ENCODE assay signal across 36 cellular contexts in the genomic region with DNA sequence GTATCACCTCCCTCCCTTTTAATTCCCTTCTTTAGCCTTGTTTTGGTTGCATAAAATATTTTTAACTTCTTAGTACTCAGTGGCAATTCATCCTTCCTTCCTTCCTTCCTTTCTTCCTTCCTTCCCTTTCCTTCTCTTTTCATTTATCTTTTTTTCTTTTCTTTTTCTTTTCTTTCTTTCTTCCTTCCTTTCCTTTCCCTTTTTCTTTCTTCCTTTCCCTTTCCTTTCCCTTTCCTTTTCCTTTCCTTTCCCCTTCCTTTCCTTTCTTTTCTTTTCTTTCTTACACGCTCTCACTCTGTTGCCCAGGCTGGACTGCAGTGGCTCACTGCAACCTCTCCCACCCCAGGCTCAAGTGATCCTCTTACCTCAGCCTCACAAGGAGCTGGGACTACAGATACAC.
"Had no signal": no experiment of that assay in that cellular context is flagged by ENCODE, and none has a peak within 500 bp of the region (broad histone marks: within the 10 kb centered on the region; RNA-seq: fewer than 3 reads in every experiment).

No MANE protein-coding gene starts in this region.

- H3K9me3 ChIP-seq: ascending aorta had no signal

- H3K27me3 Mint-ChIP-seq: activated naive CD4-positive, alpha-beta T cell treated with anti-CD3 and anti-CD28 coated beads, Interleukin-2, amount 50 U/mL, for 24 hours; brain had no signal

- H3K4me1 ChIP-seq: ascending aorta had no signal

- H3K27me3 ChIP-seq: ascending aorta, cardiac muscle cell had no signal

- H3K36me3 Mint-ChIP-seq: activated CD8-positive, alpha-beta memory T cell treated with anti-CD3 and anti-CD28 coated beads, Interleukin-2, amount 10 ng/mL, durations not matched to agents 7 days and 5 days; activated naive CD4-positive, alpha-beta T cell treated with anti-CD3 and anti-CD28 coated beads, Interleukin-2, amount 10 ng/mL, durations not matched to agents 7 days and 5 days; activated naive CD4-positive, alpha-beta T cell treated with anti-CD3 and anti-CD28 coated beads, Interleukin-2, amount 50 U/mL, for 24 hours; activated naive CD8-positive, alpha-beta T cell; activated naive CD8-positive, alpha-beta T cell treated with anti-CD3 and anti-CD28 coated beads, Interleukin-2, amount 10 ng/mL, durations not matched to agents 7 days and 5 days; WTC11 had no signal

- H3K27ac Mint-ChIP-seq: activated CD4-positive, alpha-beta memory T cell treated with anti-CD3 and anti-CD28 coated beads, Interleukin-2, amount 10 ng/mL, durations not matched to agents 7 days and 5 days; activated CD4-positive, alpha-beta T cell treated with anti-CD3 and anti-CD28 coated beads for 36 hours; activated CD4-positive, alpha-beta T cell treated with anti-CD3 and anti-CD28 coated beads, Interleukin-2, amount 10 ng/mL, durations not matched to agents 7 days and 5 days; activated CD8-positive, alpha-beta memory T cell treated with anti-CD3 and anti-CD28 coated beads, Interleukin-2, amount 10 ng/mL, durations not matched to agents 7 days and 5 days; activated naive CD4-positive, alpha-beta T cell treated with anti-CD3 and anti-CD28 coated beads, Interleukin-2, amount 10 ng/mL, durations not matched to agents 7 days and 5 days; activated naive CD4-positive, alpha-beta T cell treated with anti-CD3 and anti-CD28 coated beads, Interleukin-2, amount 50 U/mL, for 24 hours; activated naive CD8-positive, alpha-beta T cell; activated naive CD8-positive, alpha-beta T cell treated with anti-CD3 and anti-CD28 coated beads, Interleukin-2, amount 10 ng/mL, durations not matched to agents 7 days and 5 days; activated naive CD8-positive, alpha-beta T cell treated with anti-CD3 and anti-CD28 coated beads, Interleukin-2, amount 50 U/mL, for 24 hours; activated T-cell treated with anti-CD3 and anti-CD28 coated beads, Interleukin-2, amount 50 U/mL, for 24 hours; activated T-helper 2 cell treated with anti-CD3 and anti-CD28 coated beads, Interferon-gamma antibody, Interleukin-2, Interleukin-4, amounts not matched to agents 10 μg/mL and 5 μg/mL and 100 μg/mL, durations not matched to agents 14 hours and 24 hours and 36 hours; brain; T-helper 1 cell treated with Interleukin-12 subunit alpha and Interleukin-12 subunit beta and Interleukin-4 antibody, amounts not matched to agents 30 μg/mL and 1 μg/mL, for 36 hours; T-helper 2 cell treated with Interferon-gamma antibody and Interleukin-4, amounts not matched to agents 5 μg/mL and 100 μg/mL, for 36 hours; WTC11 had no signal

- DNase-seq: activated CD4-positive, alpha-beta memory T cell treated with anti-CD3 and anti-CD28 coated beads, Interleukin-2, amount 10 ng/mL, durations not matched to agents 7 days and 5 days; activated CD4-positive, alpha-beta T cell treated with anti-CD3 and anti-CD28 coated beads for 1 hour; activated CD4-positive, alpha-beta T cell treated with anti-CD3 and anti-CD28 coated beads for 36 hours; activated CD4-positive, alpha-beta T cell treated with anti-CD3 and anti-CD28 coated beads for 48 hours; activated CD4-positive, alpha-beta T cell treated with anti-CD3 and anti-CD28 coated beads, Interleukin-2, amount 10 ng/mL, durations not matched to agents 7 days and 5 days; activated CD4-positive, alpha-beta T cell treated with anti-CD3 and anti-CD28 coated beads, Interleukin-2, amount 50 U/mL, for 48 hours; activated CD4-positive, CD25-positive, alpha-beta regulatory T cell; activated CD8-positive, alpha-beta memory T cell treated with anti-CD3 and anti-CD28 coated beads for 24 hours; activated CD8-positive, alpha-beta memory T cell treated with anti-CD3 and anti-CD28 coated beads, Interleukin-2, amount 10 ng/mL, durations not matched to agents 7 days and 5 days; activated CD8-positive, alpha-beta memory T cell treated with anti-CD3 and anti-CD28 coated beads, Interleukin-2, amount 50 U/mL, for 48 hours; activated effector memory CD4-positive, alpha-beta T cell treated with Interleukin-2 at 50 U/mL for 16 hours; activated gamma-delta T cell; activated naive CD4-positive, alpha-beta T cell treated with anti-CD3 and anti-CD28 coated beads, Interleukin-2, amount 10 ng/mL, durations not matched to agents 7 days and 5 days; activated naive CD4-positive, alpha-beta T cell treated with Interleukin-2 at 50 U/mL for 16 hours; activated naive CD8-positive, alpha-beta T cell treated with anti-CD3 and anti-CD28 coated beads, Interleukin-2, amount 10 ng/mL, durations not matched to agents 7 days and 5 days; activated naive CD8-positive, alpha-beta T cell treated with anti-CD3 and anti-CD28 coated beads, Interleukin-2, amount 50 U/mL, for 24 hours; activated T-cell treated with anti-CD3 and anti-CD28 coated beads, Interleukin-2, amount 50 U/mL, for 24 hours; activated T-cell treated with anti-CD3 and anti-CD28 coated beads, Interleukin-2, amount 50 U/mL, for 48 hours; amygdala; anterior cingulate cortex; caudate nucleus; cerebellar nuclear complex; T-helper 1 cell; T-helper 2 cell; T-helper 9 cell; WERI-Rb-1 had no signal

- H3K4me3 ChIP-seq: ascending aorta, cardiac muscle cell had no signal

- H3K9me3 Mint-ChIP-seq: activated CD4-positive, alpha-beta memory T cell treated with anti-CD3 and anti-CD28 coated beads, Interleukin-2, amount 10 ng/mL, durations not matched to agents 7 days and 5 days; activated CD4-positive, alpha-beta T cell treated with anti-CD3 and anti-CD28 coated beads, Interleukin-2, amount 10 ng/mL, durations not matched to agents 7 days and 5 days; activated naive CD4-positive, alpha-beta T cell treated with anti-CD3 and anti-CD28 coated beads, Interleukin-2, amount 10 ng/mL, durations not matched to agents 7 days and 5 days; activated naive CD4-positive, alpha-beta T cell treated with anti-CD3 and anti-CD28 coated beads, Interleukin-2, amount 50 U/mL, for 24 hours; activated naive CD8-positive, alpha-beta T cell treated with anti-CD3 and anti-CD28 coated beads, Interleukin-2, amount 10 ng/mL, durations not matched to agents 7 days and 5 days; activated naive CD8-positive, alpha-beta T cell treated with anti-CD3 and anti-CD28 coated beads, Interleukin-2, amount 50 U/mL, for 24 hours; activated T-cell treated with anti-CD3 and anti-CD28 coated beads, Interleukin-2, amount 50 U/mL, for 24 hours; activated T-helper 2 cell treated with anti-CD3 and anti-CD28 coated beads, Interferon-gamma antibody, Interleukin-2, Interleukin-4, amounts not matched to agents 10 μg/mL and 5 μg/mL and 100 μg/mL, durations not matched to agents 14 hours and 24 hours and 36 hours; brain; central memory CD8-positive, alpha-beta T cell; T-helper 1 cell treated with Interleukin-12 subunit alpha and Interleukin-12 subunit beta and Interleukin-4 antibody, amounts not matched to agents 30 μg/mL and 1 μg/mL, for 36 hours; T-helper 2 cell treated with Interferon-gamma antibody and Interleukin-4, amounts not matched to agents 5 μg/mL and 100 μg/mL, for 36 hours; WTC11 had no signal

- H3K4me1 Mint-ChIP-seq: activated CD4-positive, alpha-beta memory T cell treated with anti-CD3 and anti-CD28 coated beads, Interleukin-2, amount 10 ng/mL, durations not matched to agents 7 days and 5 days; activated CD4-positive, alpha-beta T cell treated with anti-CD3 and anti-CD28 coated beads for 36 hours; activated CD4-positive, alpha-beta T cell treated with anti-CD3 and anti-CD28 coated beads, Interleukin-2, amount 10 ng/mL, durations not matched to agents 7 days and 5 days; activated CD8-positive, alpha-beta memory T cell treated with anti-CD3 and anti-CD28 coated beads, Interleukin-2, amount 10 ng/mL, durations not matched to agents 7 days and 5 days; activated naive CD4-positive, alpha-beta T cell treated with anti-CD3 and anti-CD28 coated beads, Interleukin-2, amount 10 ng/mL, durations not matched to agents 7 days and 5 days; activated naive CD4-positive, alpha-beta T cell treated with anti-CD3 and anti-CD28 coated beads, Interleukin-2, amount 50 U/mL, for 24 hours; activated naive CD8-positive, alpha-beta T cell treated with anti-CD3 and anti-CD28 coated beads, Interleukin-2, amount 10 ng/mL, durations not matched to agents 7 days and 5 days; activated naive CD8-positive, alpha-beta T cell treated with anti-CD3 and anti-CD28 coated beads, Interleukin-2, amount 50 U/mL, for 24 hours; brain; central memory CD8-positive, alpha-beta T cell; WTC11 had no signal

- H3K27ac ChIP-seq: ascending aorta, cardiac muscle cell, WERI-Rb-1 had no signal

- H3K36me3 ChIP-seq: cardiac muscle cell, WERI-Rb-1 had no signal

- H3K4me3 Mint-ChIP-seq: activated CD4-positive, alpha-beta memory T cell treated with anti-CD3 and anti-CD28 coated beads, Interleukin-2, amount 10 ng/mL, durations not matched to agents 7 days and 5 days; activated CD4-positive, alpha-beta T cell treated with anti-CD3 and anti-CD28 coated beads for 36 hours; activated CD4-positive, alpha-beta T cell treated with anti-CD3 and anti-CD28 coated beads, Interleukin-2, amount 10 ng/mL, durations not matched to agents 7 days and 5 days; activated CD8-positive, alpha-beta memory T cell treated with anti-CD3 and anti-CD28 coated beads, Interleukin-2, amount 10 ng/mL, durations not matched to agents 7 days and 5 days; activated naive CD4-positive, alpha-beta T cell treated with anti-CD3 and anti-CD28 coated beads, Interleukin-2, amount 10 ng/mL, durations not matched to agents 7 days and 5 days; activated naive CD4-positive, alpha-beta T cell treated with anti-CD3 and anti-CD28 coated beads, Interleukin-2, amount 50 U/mL, for 24 hours; activated naive CD8-positive, alpha-beta T cell; activated naive CD8-positive, alpha-beta T cell treated with anti-CD3 and anti-CD28 coated beads, Interleukin-2, amount 10 ng/mL, durations not matched to agents 7 days and 5 days; activated naive CD8-positive, alpha-beta T cell treated with anti-CD3 and anti-CD28 coated beads, Interleukin-2, amount 50 U/mL, for 24 hours; activated T-cell treated with anti-CD3 and anti-CD28 coated beads, Interleukin-2, amount 50 U/mL, for 24 hours; brain; central memory CD8-positive, alpha-beta T cell; T-helper 1 cell treated with Interleukin-12 subunit alpha and Interleukin-12 subunit beta and Interleukin-4 antibody, amounts not matched to agents 30 μg/mL and 1 μg/mL, for 36 hours; T-helper 2 cell treated with Interferon-gamma antibody and Interleukin-4, amounts not matched to agents 5 μg/mL and 100 μg/mL, for 36 hours; WTC11 had no signal
